In genomic region chr18:23105581-23106219, GRCh38 we compare ENCODE assay signal across 12 cellular contexts. TPM values are rescaled to one million over a fixed set of nuclear protein-coding genes. Genes with fewer than 3 reads are reported as not detected.
DNase-seq lines count a peak whose midpoint lies in the region; ATAC-seq and TF ChIP-seq lines count a peak whose summit lies in the region.
"Had no signal": no experiment of that assay in that cellular context is flagged by ENCODE, and none has a peak within 500 bp of the region (broad histone marks: within the 10 kb centered on the region; RNA-seq: fewer than 3 reads in every experiment).

No MANE protein-coding gene starts in this region.

- peak overlapping the region; percentile 1 for H3K27ac Mint-ChIP-seq in dendritic cell treated with granulocyte-macrophage colony-stimulating factor and Interleukin-4, amounts not matched to agents 40 ng/mL and 50 ng/mL, for 4 days
- peak overlapping the region; percentile 1 for H3K27ac Mint-ChIP-seq in nephron progenitor cell

- no peak overlapping the region for H3K4me3 Mint-ChIP-seq in dendritic cell treated with granulocyte-macrophage colony-stimulating factor and Interleukin-4, amounts not matched to agents 40 ng/mL and 50 ng/mL, for 4 days
- peak overlapping the region; percentile 4 for H3K4me3 Mint-ChIP-seq in nephron progenitor cell
- H3K4me3 Mint-ChIP-seq: neural crest cell had no signal

- no peak for DNase-seq in left ventricle myocardium superior
- DNase-seq in cardiac septum (ENCODE audit: low spot score): no peak
- no peak for DNase-seq in nephron progenitor cell
- DNase-seq in dedifferentiated amniotic fluid mesenchymal stem cell (ENCODE audit: extremely low spot score): no peak
- no peak for DNase-seq in activated naive CD4-positive, alpha-beta T cell (lab: John Stamatoyannopoulos, UW)
- no peak for DNase-seq in NCI-H82 (lab: John Stamatoyannopoulos, UW)
- DNase-seq: activated CD4-positive, alpha-beta T cell treated with anti-CD3 and anti-CD28 coated beads for 1 hour; NCI-H187 treated with DMSO at 0.1 percent for 48 hours; thyroid gland had no signal

- no peaks in the 10 kb centered on the region for H3K36me3 Mint-ChIP-seq in dendritic cell treated with granulocyte-macrophage colony-stimulating factor and Interleukin-4, amounts not matched to agents 40 ng/mL and 50 ng/mL, for 4 days (ENCODE audit: low read depth)
- H3K36me3 Mint-ChIP-seq in nephron progenitor cell (ENCODE audit: low read depth): no peaks in the 10 kb centered on the region

- peaks cover 27% of the 10 kb centered on the region for H3K4me1 Mint-ChIP-seq in dendritic cell treated with granulocyte-macrophage colony-stimulating factor and Interleukin-4, amounts not matched to agents 40 ng/mL and 50 ng/mL, for 4 days (ENCODE audit: low read depth)
- H3K4me1 Mint-ChIP-seq in nephron progenitor cell: peaks cover 36% of the 10 kb centered on the region

- H3K9me3 Mint-ChIP-seq in dendritic cell treated with granulocyte-macrophage colony-stimulating factor and Interleukin-4, amounts not matched to agents 40 ng/mL and 50 ng/mL, for 4 days: peaks cover 8% of the 10 kb centered on the region
- no peaks in the 10 kb centered on the region for H3K9me3 Mint-ChIP-seq in nephron progenitor cell
- H3K9me3 Mint-ChIP-seq: neural crest cell had no signal

- H3K27me3 Mint-ChIP-seq in dendritic cell treated with granulocyte-macrophage colony-stimulating factor and Interleukin-4, amounts not matched to agents 40 ng/mL and 50 ng/mL, for 4 days: peaks cover 10% of the 10 kb centered on the region
- H3K27me3 Mint-ChIP-seq in nephron progenitor cell (ENCODE audit: low read depth, poor library complexity): peaks cover 2% of the 10 kb centered on the region

- TF ChIP-seq CTCF in nephron progenitor cell (IDR thresholded peaks at IDR 0.05): no peak

- intact Hi-C loops in left ventricle myocardium superior (cut with micrococcal nuclease): no loop called here
- intact Hi-C loops in cardiac septum (cut with DNase I): no loop called here
- intact Hi-C loops in dendritic cell treated with granulocyte-macrophage colony-stimulating factor and Interleukin-4, amounts not matched to agents 40 ng/mL and 50 ng/mL, for 4 days (cut with micrococcal nuclease): no loop called here

- ATAC-seq in left ventricle myocardium superior (peak; percentile 32), HG03135 (IDR thresholded peaks at IDR 0.05; ENCODE audit: unreplicated experiment) (no peak)

RNA-seq across cellular contexts. Expression of gene CABLES1, which starts 29.6 kb away (rescaled TPM):
- total RNA-seq in left ventricle myocardium superior (3.2 TPM), cardiac septum (1.5 TPM)
